ENCODE assay signal across 25 cellular contexts in genomic region chrX:10567136-10567535, GRCh38.
"Had no signal": no experiment of that assay in that cellular context is flagged by ENCODE, and none has a peak within 500 bp of the region (broad histone marks: within the 10 kb centered on the region; RNA-seq: fewer than 3 reads in every experiment).

No MANE protein-coding gene starts in this region.

- H3K4me3 Mint-ChIP-seq: endodermal cell; naive thymus-derived CD4-positive, alpha-beta T cell; stimulated activated effector memory CD8-positive, alpha-beta T cell treated with anti-CD3 and anti-CD28 coated beads, Interleukin-12 subunit alpha, Interleukin-12 subunit beta, amount 100 ng/mL, for 72 hours had no signal

- H3K27me3 ChIP-seq: colonic mucosa, foreskin keratinocyte, hepatocyte, pancreas, right lobe of liver, suprapubic skin, thyroid gland, upper lobe of left lung, uterus had no signal

- H3K4me3 ChIP-seq: colonic mucosa, hepatocyte, left ventricle myocardium inferior, lower lobe of right lung, pancreas, right lobe of liver, suprapubic skin, thyroid gland, upper lobe of left lung, uterus had no signal

- H3K9me3 ChIP-seq: colonic mucosa, left ventricle myocardium inferior, lower lobe of right lung, pancreas, right lobe of liver, suprapubic skin, thyroid gland, upper lobe of left lung had no signal

- H3K4me2 ChIP-seq: hepatocyte had no signal

- H3K4me1 Mint-ChIP-seq: stimulated activated effector memory CD8-positive, alpha-beta T cell treated with anti-CD3 and anti-CD28 coated beads, Interleukin-12 subunit alpha, Interleukin-12 subunit beta, amount 100 ng/mL, for 72 hours had no signal

- H2AFZ ChIP-seq: hepatocyte had no signal

- H3K36me3 Mint-ChIP-seq: naive thymus-derived CD4-positive, alpha-beta T cell; stimulated activated effector memory CD8-positive, alpha-beta T cell treated with anti-CD3 and anti-CD28 coated beads, Interleukin-12 subunit alpha, Interleukin-12 subunit beta, amount 100 ng/mL, for 72 hours had no signal

- H3K36me3 ChIP-seq: colonic mucosa, left ventricle myocardium inferior, lower lobe of right lung, pancreas, right lobe of liver, suprapubic skin, thyroid gland, uterus had no signal

- H3K27ac ChIP-seq: colonic mucosa, foreskin keratinocyte, hepatocyte, left ventricle myocardium inferior, lower lobe of right lung, right lobe of liver, suprapubic skin, thyroid gland, upper lobe of left lung, uterus had no signal

- DNase-seq: colonic mucosa; dermis blood vessel endothelial cell; endodermal cell; erythroblast; foreskin keratinocyte; head of caudate nucleus; kidney; left cardiac atrium; left ventricle myocardium inferior; lower lobe of right lung; mesendoderm; naive thymus-derived CD4-positive, alpha-beta T cell; occipital lobe; right lobe of liver; stimulated activated CD4-positive, alpha-beta T cell treated with anti-CD3 and anti-CD28 coated beads, Interleukin-4, amount 100 ng/mL, for 1 hour; stimulated activated CD8-positive, alpha-beta memory T cell treated with anti-CD3 and anti-CD28 coated beads, Interleukin-4, amount 100 ng/mL, for 48 hours; stimulated activated naive CD8-positive, alpha-beta T cell treated with anti-CD3 and anti-CD28 coated beads, Interleukin-15, Interleukin-2, amounts not matched to agents 100 U/mL and 50 U/mL, for 24 hours; uterus had no signal

- H3K27me3 Mint-ChIP-seq: naive thymus-derived CD4-positive, alpha-beta T cell; progenitor cell of endocrine pancreas had no signal

- H3K27ac Mint-ChIP-seq: endodermal cell; naive thymus-derived CD4-positive, alpha-beta T cell; stimulated activated effector memory CD8-positive, alpha-beta T cell treated with anti-CD3 and anti-CD28 coated beads, Interleukin-12 subunit alpha, Interleukin-12 subunit beta, amount 100 ng/mL, for 72 hours had no signal

- H3K4me1 ChIP-seq: colonic mucosa, lower lobe of right lung, pancreas, right lobe of liver, thyroid gland, upper lobe of left lung, uterus had no signal
